In genomic region chr17:65593092-65593869, GRCh38 we compare ENCODE assay signal across 14 cellular contexts. TPM values are rescaled to one million over a fixed set of nuclear protein-coding genes. Genes with fewer than 3 reads are reported as not detected.
DNase-seq lines count a peak whose midpoint lies in the region; ATAC-seq, FAIRE-seq and TF ChIP-seq lines count a peak whose summit lies in the region.
"Had no signal": no experiment of that assay in that cellular context is flagged by ENCODE, and none has a peak within 500 bp of the region (broad histone marks: within the 10 kb centered on the region; RNA-seq: fewer than 3 reads in every experiment).

No MANE protein-coding gene starts in this region.

- POLR2A ChIA-PET in HepG2 (lab: Yijun Ruan, JAX): no interaction called here

- H3K4me3 ChIP-seq in HepG2 (replicated peaks in 1 of 3; ENCODE audit: insufficient read depth in 1 of 3, low read depth in 2 of 3, low read length in 3 of 3): no peak overlapping the region
- H3K4me3 ChIP-seq in right lobe of liver: no peak overlapping the region
- H3K4me3 ChIP-seq in iPS-15b (ENCODE audit: low read depth, low read length): peak overlapping the region; percentile 37
- H3K4me3 ChIP-seq: colonic mucosa, psoas muscle had no signal

- H3K36me3 ChIP-seq in HepG2 (replicated peaks in 1 of 2; ENCODE audit: control insufficient read depth in 1 of 2, insufficient read depth in 2 of 2, low read length in 2 of 2): no peaks in the 10 kb centered on the region
- no peaks in the 10 kb centered on the region for H3K36me3 ChIP-seq in right lobe of liver
- no peaks in the 10 kb centered on the region for H3K36me3 ChIP-seq in iPS-15b (ENCODE audit: control insufficient read depth, insufficient read depth, low read length)
- H3K36me3 ChIP-seq: colonic mucosa had no signal

- intact Hi-C loops in HepG2 (cut with micrococcal nuclease; ENCODE audit: unreplicated experiment): no loop called here
- intact Hi-C loops in right lobe of liver (cut with DNase I): no loop called here

- H4K20me1 ChIP-seq in HepG2 (ENCODE audit: insufficient read depth, low read length): no peaks in the 10 kb centered on the region

- no peaks in the 10 kb centered on the region for H3K27me3 ChIP-seq in HepG2 (ENCODE audit: control insufficient read depth in 1 of 2, insufficient read depth in 2 of 2, low read length in 2 of 2)
- no peaks in the 10 kb centered on the region for H3K27me3 ChIP-seq in right lobe of liver
- H3K27me3 ChIP-seq in iPS-15b (ENCODE audit: control insufficient read depth, insufficient read depth, low read length): no peaks in the 10 kb centered on the region
- H3K27me3 ChIP-seq: colonic mucosa had no signal

- TF ChIP-seq CTCF in HepG2 (CRISPR knock-in tag; IDR thresholded peaks at IDR 0.05) (no peak), right lobe of liver (IDR thresholded peaks at IDR 0.05) (no peak)

- no peak for TF ChIP-seq EP300 in HepG2 (IDR thresholded peaks at IDR 0.05; ENCODE audit: low read depth in 2 of 2, low read length in 2 of 2)
- no peak for TF ChIP-seq EP300 in HepG2 (CRISPR knock-in tag; IDR thresholded peaks at IDR 0.05; ENCODE audit: borderline replicate concordance)

- no TSS peak for BruUV-seq in HepG2 (replicated peaks; lab: Mats Ljungman, UMichigan)

- H3K4me2 ChIP-seq in HepG2 (ENCODE audit: low read depth, low read length): no peak overlapping the region

- no peak for FAIRE-seq in HepG2 (lab: Jason Lieb, UNC)
- FAIRE-seq: GM12891 had no signal

- in situ Hi-C loops in HepG2 (cut with HindIII; ENCODE audit: extremely low pct_ligation_motif_present, low pct_unique_long_range_greater_than_20kb): no loop called here

- CTCF ChIA-PET in HepG2 (lab: Yijun Ruan, JAX; ENCODE audit: low intra/inter-chr PET ratio, low total read pairs): no interaction called here

- 50% methylated on average over 19 of the region's 19 CpGs for WGBS in HepG2 (ENCODE audit: low lambda C conversion rate)
- 48% methylated on average over 13 of the region's 19 CpGs for WGBS in right lobe of liver (ENCODE audit: insufficient coverage, low coverage, low lambda C conversion rate, missing lambda C conversion rate)

- peak; percentile 43 for DNase-seq in HepG2 (ENCODE audit: low spot score)
- DNase-seq in right lobe of liver: no peak
- peak; percentile 21 for DNase-seq in activated CD8-positive, alpha-beta memory T cell treated with anti-CD3 and anti-CD28 coated beads, Interleukin-2, amount 50 U/mL, for 4 hours
- no peak for DNase-seq in DMS53 (lab: John Stamatoyannopoulos, UW)
- DNase-seq: activated CD4-positive, alpha-beta T cell treated with anti-CD3 and anti-CD28 coated beads for 1 hour; activated naive CD4-positive, alpha-beta T cell treated with anti-CD3 and anti-CD28 coated beads, Interleukin-2, amount 50 U/mL, for 16 hours; colonic mucosa; psoas muscle; stimulated activated CD8-positive, alpha-beta memory T cell treated with anti-CD3 and anti-CD28 coated beads, Interleukin-4, amount 100 ng/mL, for 48 hours had no signal

- ATAC-seq in HepG2 (no peak), right lobe of liver (no peak), HG03159 (IDR thresholded peaks at IDR 0.05; ENCODE audit: unreplicated experiment) (no peak), GM21786 (IDR thresholded peaks at IDR 0.05; ENCODE audit: unreplicated experiment) (no peak), GM19395 (IDR thresholded peaks at IDR 0.05; ENCODE audit: unreplicated experiment) (no peak)
- ATAC-seq: psoas muscle had no signal

- TF ChIP-seq POLR2A in HepG2 (IDR thresholded peaks at IDR 0.05; ENCODE audit: insufficient read depth in 1 of 2, low read depth in 2 of 2, low read length in 2 of 2) (no peak), right lobe of liver (IDR thresholded peaks at IDR 0.05) (no peak)

- no peaks in the 10 kb centered on the region for H3K79me2 ChIP-seq in HepG2 (ENCODE audit: insufficient read depth, low read length)

- no peak overlapping the region for H2AFZ ChIP-seq in HepG2 (ENCODE audit: low read length)

- H3K9ac ChIP-seq in HepG2 (ENCODE audit: insufficient read depth, low read depth, low read length) (no peak overlapping the region), iPS-15b (ENCODE audit: low read depth, low read length) (no peak overlapping the region)

- no peaks in the 10 kb centered on the region for H3K9me3 ChIP-seq in HepG2 (ENCODE audit: low read length)
- H3K9me3 ChIP-seq in right lobe of liver: no peaks in the 10 kb centered on the region
- no peaks in the 10 kb centered on the region for H3K9me3 ChIP-seq in iPS-15b (ENCODE audit: control insufficient read depth, insufficient read depth, low read length)
- H3K9me3 ChIP-seq: colonic mucosa, psoas muscle had no signal

- H3K4me1 ChIP-seq in HepG2 (ENCODE audit: insufficient read depth, low read length): peaks cover 48% of the 10 kb centered on the region
- no peaks in the 10 kb centered on the region for H3K4me1 ChIP-seq in right lobe of liver
- peaks cover 25% of the 10 kb centered on the region for H3K4me1 ChIP-seq in iPS-15b (ENCODE audit: control insufficient read depth, insufficient read depth, low read length)
- H3K4me1 ChIP-seq: colonic mucosa, psoas muscle had no signal

- no peak overlapping the region for H3K27ac ChIP-seq in HepG2 (ENCODE audit: extremely low read length, insufficient read depth, low read length)
- H3K27ac ChIP-seq in right lobe of liver: no peak overlapping the region
- H3K27ac ChIP-seq: colonic mucosa, psoas muscle had no signal

- TF ChIP-seq RAD21 in HepG2 (CRISPR knock-in tag; IDR thresholded peaks at IDR 0.05): no peak

TF ChIP-seq in HepG2, 621 proteins besides CTCF, POLR2A, EP300 and RAD21 (continues in another document):
- TF ChIP-seq ZBTB2 (CRISPR knock-in tag; IDR thresholded peaks at IDR 0.05; ENCODE audit: low read depth): no peak
- no peak for TF ChIP-seq ZNF580 (CRISPR knock-in tag; IDR thresholded peaks at IDR 0.05; ENCODE audit: borderline replicate concordance, low read depth)
- no peak for TF ChIP-seq AGO1 (IDR thresholded peaks at IDR 0.05; ENCODE audit: low read depth, low read length, poor library complexity, severe bottlenecking)
- TF ChIP-seq ATF7 (IDR thresholded peaks at IDR 0.05): no peak
- TF ChIP-seq ATF7 (CRISPR knock-in tag; IDR thresholded peaks at IDR 0.05): no peak
- no peak for TF ChIP-seq ZNF660 (CRISPR knock-in tag; IDR thresholded peaks at IDR 0.05; ENCODE audit: borderline replicate concordance, low read depth)
- no peak for TF ChIP-seq YEATS2 (CRISPR knock-in tag; IDR thresholded peaks at IDR 0.05; ENCODE audit: borderline replicate concordance)
- TF ChIP-seq TARDBP (CRISPR knock-in tag; IDR thresholded peaks at IDR 0.05): no peak
- no peak for TF ChIP-seq PHB2 (IDR thresholded peaks at IDR 0.05; ENCODE audit: partially characterized antibody)

RNA-seq across cellular contexts. Expression of gene AXIN2, which starts 31.8 kb away (rescaled TPM):
- total RNA-seq in HepG2 (2016; rRNA removed; fragmentation: Illumina TruSeq; extraction: Trizol): 53.8 and 58.6 TPM in 2 replicates
- total RNA-seq in HepG2 (2016; cell fraction: cytosol; rRNA removed; fragmentation: Illumina TruSeq; extraction: Trizol; ENCODE audit: low read depth): 12.0 and 13.7 TPM in 2 replicates
- 45.1 and 59.6 TPM in 2 replicates for total RNA-seq in HepG2 (2016; cell fraction: insoluble cytoplasmic fraction; rRNA removed; fragmentation: Illumina TruSeq; extraction: Trizol)
- total RNA-seq in HepG2 (2016; cell fraction: membrane; rRNA removed; fragmentation: Illumina TruSeq; extraction: Trizol): 27.0 and 28.7 TPM in 2 replicates
- 79.3 and 81.9 TPM in 2 replicates for total RNA-seq in HepG2 (2016; cell fraction: nucleus; rRNA removed; fragmentation: Illumina TruSeq; extraction: Trizol)
- 55.0 and 63.4 TPM in 2 replicates for polyA plus RNA-seq in HepG2 (2011; rRNA removed)
- polyA plus RNA-seq in HepG2 (2011; cell fraction: cytosol; rRNA removed): 29.9 and 39.9 TPM in 2 replicates
- polyA plus RNA-seq in HepG2 (2011; cell fraction: nucleus; rRNA removed): 126 and 210 TPM in 2 replicates
- 55.5 and 56.3 TPM in 2 replicates for polyA plus RNA-seq in HepG2 (2012)
- 2.0 and 2.2 TPM in 2 replicates for polyA plus RNA-seq in HepG2 (2016; cell fraction: cytosol; fragmentation: Illumina TruSeq; extraction: Trizol; ENCODE audit: low read depth)
- polyA plus RNA-seq in HepG2 (2016; cell fraction: insoluble cytoplasmic fraction; fragmentation: Illumina TruSeq; extraction: Trizol; ENCODE audit: low read depth): 34.3 and 44.8 TPM in 2 replicates
- polyA plus RNA-seq in HepG2 (2016; cell fraction: membrane; fragmentation: Illumina TruSeq; extraction: Trizol; ENCODE audit: low read depth): 9.2 and 9.3 TPM in 2 replicates
- polyA plus RNA-seq in HepG2 (2016; cell fraction: nucleus; fragmentation: Illumina TruSeq; extraction: Trizol; ENCODE audit: insufficient read depth, low read depth): 115 and 117 TPM in 2 replicates
- polyA minus RNA-seq in HepG2 (2011; rRNA and poly(A)+ RNA removed; ENCODE audit: low replicate concordance): 0.09 and 105 TPM in 2 replicates
- polyA minus RNA-seq in HepG2 (2011; cell fraction: cytosol; rRNA and poly(A)+ RNA removed): 43.2 and 45.6 TPM in 2 replicates
- polyA minus RNA-seq in HepG2 (2011; cell fraction: nucleus; rRNA and poly(A)+ RNA removed): 175 and 211 TPM in 2 replicates
- 1 to 10 TPM; 1.0 to 2.4 (median 2.0) TPM for total RNA-seq in right lobe of liver

Comparison
In these comparisons a context has a peak if more than half of its experiments do, and no peak if none do; other contexts are left out.
1. DNase-seq: peak in HepG2 (single experiment) and activated CD8-positive, alpha-beta memory T cell treated with anti-CD3 and anti-CD28 coated beads, Interleukin-2, amount 50 U/mL, for 4 hours (single experiment); none in right lobe of liver (0 of 3) and DMS53 (single experiment).